In the genomic region with DNA sequence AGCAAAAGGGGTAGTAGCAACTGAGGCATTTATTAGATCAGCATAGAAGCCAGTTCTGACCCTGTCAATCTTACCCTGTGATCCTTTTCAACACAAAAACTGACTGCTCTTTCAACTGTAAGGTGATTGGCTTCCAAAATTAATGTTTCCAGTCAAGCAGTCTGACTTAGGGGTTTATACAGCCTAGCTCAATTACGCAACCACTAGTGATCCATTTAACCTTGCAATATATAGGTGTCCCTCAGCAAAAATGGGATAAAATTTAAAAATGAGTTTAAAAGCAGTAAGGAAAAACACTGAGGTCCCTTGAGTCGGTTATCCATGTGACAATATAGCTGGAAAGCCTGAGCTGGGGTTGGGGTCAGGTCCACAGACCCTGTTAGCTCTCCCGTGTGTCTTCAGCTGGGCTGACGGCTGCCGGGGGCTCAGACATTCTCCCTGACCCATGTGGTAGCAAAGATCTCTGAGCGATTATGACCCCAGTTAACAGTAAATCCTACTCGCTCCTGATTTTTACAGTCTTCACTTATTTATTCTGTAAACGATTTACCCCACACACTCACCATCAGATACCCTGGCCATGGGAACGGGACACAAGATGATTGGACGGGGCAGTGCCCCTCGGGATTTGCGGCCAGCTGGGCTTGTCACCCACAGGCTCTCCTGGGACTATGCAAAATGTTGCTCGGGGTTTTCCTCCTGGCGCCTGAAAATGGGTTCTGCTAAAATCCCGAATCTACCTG, we compare ENCODE assay signal across 1 cellular context.
A peak's percentile ranks its signal among the peaks of the same experiment; 100 is the strongest.
TF ChIP-seq lines count a peak whose summit lies in the region.

No MANE protein-coding gene starts in this region.

TF ChIP-seq in HepG2, 621 proteins besides CTCF, POLR2A, EP300 and RAD21:
- TF ChIP-seq ZNF33B (CRISPR knock-in tag; IDR thresholded peaks at IDR 0.05) (no peak), CEBPG (CRISPR knock-in tag; IDR thresholded peaks at IDR 0.05) (peak; percentile 59), ZNF234 (CRISPR knock-in tag; conservative IDR thresholded peaks at IDR 0.05) (no peak), SOX13 (IDR thresholded peaks at IDR 0.05) (no peak), SOX13 (CRISPR knock-in tag; conservative IDR thresholded peaks at IDR 0.05 in 1 of 2, IDR thresholded peaks at IDR 0.05 in 1 of 2) (no peak), ASH2L (IDR thresholded peaks at IDR 0.05; ENCODE audit: insufficient read length, low read depth, low read length) (no peak), SP5 (CRISPR knock-in tag; IDR thresholded peaks at IDR 0.05; ENCODE audit: borderline replicate concordance, low read depth) (no peak), TSC22D2 (CRISPR knock-in tag; IDR thresholded peaks at IDR 0.05; ENCODE audit: borderline replicate concordance) (no peak), ZFP41 (CRISPR knock-in tag; IDR thresholded peaks at IDR 0.05; ENCODE audit: borderline replicate concordance) (no peak), ARNT2 (CRISPR knock-in tag; IDR thresholded peaks at IDR 0.05; ENCODE audit: low read depth) (no peak), JUN (CRISPR knock-in tag; IDR thresholded peaks at IDR 0.05) (no peak), ZNF264 (CRISPR knock-in tag; IDR thresholded peaks at IDR 0.05) (no peak), ZNF644 (CRISPR knock-in tag; IDR thresholded peaks at IDR 0.05; ENCODE audit: low read depth) (no peak), ZFP36L2 (CRISPR knock-in tag; IDR thresholded peaks at IDR 0.05) (no peak), KDM1A (CRISPR knock-in tag; IDR thresholded peaks at IDR 0.05) (no peak), ZNF121 (CRISPR knock-in tag; IDR thresholded peaks at IDR 0.05) (no peak), PHF21A (CRISPR knock-in tag; IDR thresholded peaks at IDR 0.05) (peak; percentile 55; the same call in 1 of the 2 replicates), BORCS8-MEF2B (CRISPR knock-in tag; IDR thresholded peaks at IDR 0.05) (no peak), ZNF749 (CRISPR knock-in tag; IDR thresholded peaks at IDR 0.05; ENCODE audit: borderline replicate concordance) (no peak), FOXA3 (CRISPR knock-in tag; IDR thresholded peaks at IDR 0.05) (no peak), CEBPB (IDR thresholded peaks at IDR 0.05; ENCODE audit: borderline replicate concordance, low read depth, low read length) (peak; percentile 79), ZNF251 (CRISPR knock-in tag; IDR thresholded peaks at IDR 0.05) (no peak), ZNF589 (CRISPR knock-in tag; conservative IDR thresholded peaks at IDR 0.05) (no peak), SALL1 (CRISPR knock-in tag; IDR thresholded peaks at IDR 0.05) (peak; percentile 38; the same call in 1 of the 2 replicates), ZNF7 (CRISPR knock-in tag; IDR thresholded peaks at IDR 0.05) (no peak), HIVEP1 (CRISPR knock-in tag; IDR thresholded peaks at IDR 0.05) (0 out of 2 replicates have a peak, but pooled peaks have one; percentile 24)
- TF ChIP-seq, protein P1, sequence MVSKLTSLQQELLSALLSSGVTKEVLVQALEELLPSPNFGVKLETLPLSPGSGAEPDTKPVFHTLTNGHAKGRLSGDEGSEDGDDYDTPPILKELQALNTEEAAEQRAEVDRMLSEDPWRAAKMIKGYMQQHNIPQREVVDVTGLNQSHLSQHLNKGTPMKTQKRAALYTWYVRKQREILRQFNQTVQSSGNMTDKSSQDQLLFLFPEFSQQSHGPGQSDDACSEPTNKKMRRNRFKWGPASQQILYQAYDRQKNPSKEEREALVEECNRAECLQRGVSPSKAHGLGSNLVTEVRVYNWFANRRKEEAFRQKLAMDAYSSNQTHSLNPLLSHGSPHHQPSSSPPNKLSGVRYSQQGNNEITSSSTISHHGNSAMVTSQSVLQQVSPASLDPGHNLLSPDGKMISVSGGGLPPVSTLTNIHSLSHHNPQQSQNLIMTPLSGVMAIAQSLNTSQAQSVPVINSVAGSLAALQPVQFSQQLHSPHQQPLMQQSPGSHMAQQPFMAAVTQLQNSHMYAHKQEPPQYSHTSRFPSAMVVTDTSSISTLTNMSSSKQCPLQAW (CRISPR knock-in tag; IDR thresholded peaks at IDR 0.05), result peak; percentile 64; the same call in 1 of the 2 replicates
- TF ChIP-seq, protein P2, sequence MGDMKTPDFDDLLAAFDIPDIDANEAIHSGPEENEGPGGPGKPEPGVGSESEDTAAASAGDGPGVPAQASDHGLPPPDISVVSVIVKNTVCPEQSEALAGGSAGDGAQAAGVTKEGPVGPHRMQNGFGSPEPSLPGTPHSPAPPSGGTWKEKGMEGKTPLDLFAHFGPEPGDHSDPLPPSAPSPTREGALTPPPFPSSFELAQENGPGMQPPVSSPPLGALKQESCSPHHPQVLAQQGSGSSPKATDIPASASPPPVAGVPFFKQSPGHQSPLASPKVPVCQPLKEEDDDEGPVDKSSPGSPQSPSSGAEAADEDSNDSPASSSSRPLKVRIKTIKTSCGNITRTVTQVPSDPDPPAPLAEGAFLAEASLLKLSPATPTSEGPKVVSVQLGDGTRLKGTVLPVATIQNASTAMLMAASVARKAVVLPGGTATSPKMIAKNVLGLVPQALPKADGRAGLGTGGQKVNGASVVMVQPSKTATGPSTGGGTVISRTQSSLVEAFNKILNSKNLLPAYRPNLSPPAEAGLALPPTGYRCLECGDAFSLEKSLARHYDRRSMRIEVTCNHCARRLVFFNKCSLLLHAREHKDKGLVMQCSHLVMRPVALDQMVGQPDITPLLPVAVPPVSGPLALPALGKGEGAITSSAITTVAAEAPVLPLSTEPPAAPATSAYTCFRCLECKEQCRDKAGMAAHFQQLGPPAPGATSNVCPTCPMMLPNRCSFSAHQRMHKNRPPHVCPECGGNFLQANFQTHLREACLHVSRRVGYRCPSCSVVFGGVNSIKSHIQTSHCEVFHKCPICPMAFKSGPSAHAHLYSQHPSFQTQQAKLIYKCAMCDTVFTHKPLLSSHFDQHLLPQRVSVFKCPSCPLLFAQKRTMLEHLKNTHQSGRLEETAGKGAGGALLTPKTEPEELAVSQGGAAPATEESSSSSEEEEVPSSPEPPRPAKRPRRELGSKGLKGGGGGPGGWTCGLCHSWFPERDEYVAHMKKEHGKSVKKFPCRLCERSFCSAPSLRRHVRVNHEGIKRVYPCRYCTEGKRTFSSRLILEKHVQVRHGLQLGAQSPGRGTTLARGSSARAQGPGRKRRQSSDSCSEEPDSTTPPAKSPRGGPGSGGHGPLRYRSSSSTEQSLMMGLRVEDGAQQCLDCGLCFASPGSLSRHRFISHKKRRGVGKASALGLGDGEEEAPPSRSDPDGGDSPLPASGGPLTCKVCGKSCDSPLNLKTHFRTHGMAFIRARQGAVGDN (CRISPR knock-in tag; IDR thresholded peaks at IDR 0.05), result peak; percentile 36
TF ChIP-seq in HepG2: peak in this region for 7.
